9 cellular contexts compared by ENCODE assay signal in the genomic region with DNA sequence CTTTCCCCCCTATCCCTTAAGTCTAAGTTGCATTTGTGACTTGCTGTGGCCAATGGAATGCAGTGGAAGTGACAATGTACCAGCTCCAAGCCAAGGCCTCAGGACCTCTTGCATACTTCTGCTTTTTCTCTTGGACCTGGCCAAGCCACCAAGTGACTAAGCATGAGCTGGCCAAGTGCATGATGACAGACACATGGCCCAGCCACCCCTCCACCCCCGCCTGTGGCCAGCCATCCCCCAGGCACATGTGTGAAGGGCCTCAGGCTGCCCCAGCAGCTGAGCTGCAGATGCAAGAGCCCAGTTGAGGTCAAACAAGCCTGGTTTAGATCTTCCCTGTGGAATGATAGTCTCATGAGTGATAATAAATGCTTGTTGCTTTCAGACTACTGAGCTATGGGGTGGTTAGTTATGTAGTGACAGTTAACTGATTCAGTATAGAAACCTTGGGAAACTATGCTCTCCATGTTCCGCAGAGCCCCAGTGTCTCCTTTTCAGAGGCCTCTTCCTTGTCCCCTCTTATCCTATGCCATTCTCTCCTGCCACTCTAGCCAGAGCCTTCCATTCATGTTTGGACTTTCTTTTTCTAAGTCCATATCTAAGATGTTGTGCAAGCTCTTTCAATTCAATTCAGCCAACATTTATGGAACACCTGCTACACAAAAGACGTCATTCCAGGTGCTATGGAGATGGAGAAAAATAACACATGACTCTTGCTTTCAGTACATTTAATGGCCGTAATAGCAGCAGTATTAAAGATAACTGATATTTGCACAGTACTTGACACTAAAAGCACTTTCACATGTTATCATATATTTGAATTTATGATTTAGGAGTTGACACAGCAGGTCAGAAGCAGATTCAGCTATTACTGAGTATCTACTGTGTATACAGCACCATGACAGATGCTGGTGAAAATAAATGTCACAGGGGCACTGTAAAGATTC. TPM values are rescaled to one million over a fixed set of nuclear protein-coding genes. Genes with fewer than 3 reads are reported as not detected.
DNase-seq lines count a peak whose midpoint lies in the region; ATAC-seq and FAIRE-seq lines count a peak whose summit lies in the region.
"Had no signal": no experiment of that assay in that cellular context is flagged by ENCODE, and none has a peak within 500 bp of the region (broad histone marks: within the 10 kb centered on the region; RNA-seq: fewer than 3 reads in every experiment).

No MANE protein-coding gene starts in this region.

- no peak overlapping the region for H3K27ac Mint-ChIP-seq in activated T-cell treated with anti-CD3 and anti-CD28 coated beads, Interleukin-2, amount 50 U/mL, for 72 hours
- no peak overlapping the region for H3K27ac Mint-ChIP-seq in activated T-cell treated with anti-CD3 and anti-CD28 coated beads, Interleukin-2, amount 50 U/mL, for 24 hours
- H3K27ac Mint-ChIP-seq: T-cell had no signal

- H3K27ac ChIP-seq in small intestine (ENCODE audit: low read depth in 1 of 2, low read length in 1 of 2) = no peak overlapping the region

- no peaks in the 10 kb centered on the region for H3K9me3 ChIP-seq in small intestine (ENCODE audit: control insufficient read depth, low read depth)

- no peaks in the 10 kb centered on the region for H3K9me3 Mint-ChIP-seq in activated T-cell treated with anti-CD3 and anti-CD28 coated beads, Interleukin-2, amount 50 U/mL, for 72 hours
- H3K9me3 Mint-ChIP-seq in activated T-cell treated with anti-CD3 and anti-CD28 coated beads, Interleukin-2, amount 50 U/mL, for 24 hours = no peaks in the 10 kb centered on the region

- ATAC-seq in activated T-cell treated with anti-CD3 and anti-CD28 coated beads, Interleukin-2, amount 50 U/mL, for 72 hours (replicated peaks in 1 of 2) = peak; percentile 56 to 77
- ATAC-seq in GM18517 (IDR thresholded peaks at IDR 0.05; ENCODE audit: unreplicated experiment) = no peak
- ATAC-seq: T-cell had no signal

- no peak overlapping the region for H3K4me3 ChIP-seq in small intestine (ENCODE audit: low read depth in 1 of 2, low read length in 2 of 2)

- DNase-seq in activated T-cell treated with anti-CD3 and anti-CD28 coated beads, Interleukin-2, amount 50 U/mL, for 72 hours = peak; percentile 19 to 21
- DNase-seq in activated T-cell treated with anti-CD3 and anti-CD28 coated beads, Interleukin-2, amount 50 U/mL, for 24 hours = no peak
- DNase-seq in SIG-M5 treated with dmso at 0.1 percent for 504 hours (lab: John Stamatoyannopoulos, UW; ENCODE audit: unreplicated experiment) (peak; percentile 75), foreskin melanocyte (peak; percentile 29), small intestine (peak; percentile 11), HuH-7 (ENCODE audit: low spot score) (no peak)
- DNase-seq in activated naive CD4-positive, alpha-beta T cell (lab: John Stamatoyannopoulos, UW) = no peak

- peaks cover 6% of the 10 kb centered on the region for H3K4me1 Mint-ChIP-seq in activated T-cell treated with anti-CD3 and anti-CD28 coated beads, Interleukin-2, amount 50 U/mL, for 72 hours (ENCODE audit: low read depth)
- no peaks in the 10 kb centered on the region for H3K4me1 Mint-ChIP-seq in activated T-cell treated with anti-CD3 and anti-CD28 coated beads, Interleukin-2, amount 50 U/mL, for 24 hours (ENCODE audit: low read depth)
- H3K4me1 Mint-ChIP-seq: T-cell had no signal

- no peaks in the 10 kb centered on the region for H3K36me3 ChIP-seq in small intestine (ENCODE audit: control insufficient read depth in 2 of 2, insufficient read depth in 2 of 2, low read length in 2 of 2)

- no peaks in the 10 kb centered on the region for H3K27me3 ChIP-seq in small intestine (ENCODE audit: control insufficient read depth in 2 of 2, insufficient read depth in 2 of 2, low read length in 2 of 2)

- no peak overlapping the region for H3K4me3 Mint-ChIP-seq in activated T-cell treated with anti-CD3 and anti-CD28 coated beads, Interleukin-2, amount 50 U/mL, for 72 hours
- no peak overlapping the region for H3K4me3 Mint-ChIP-seq in activated T-cell treated with anti-CD3 and anti-CD28 coated beads, Interleukin-2, amount 50 U/mL, for 24 hours
- H3K4me3 Mint-ChIP-seq: T-cell had no signal

- peaks cover 19% of the 10 kb centered on the region for H3K27me3 Mint-ChIP-seq in activated T-cell treated with anti-CD3 and anti-CD28 coated beads, Interleukin-2, amount 50 U/mL, for 72 hours (ENCODE audit: low read depth)
- peaks cover 12% of the 10 kb centered on the region for H3K27me3 Mint-ChIP-seq in activated T-cell treated with anti-CD3 and anti-CD28 coated beads, Interleukin-2, amount 50 U/mL, for 24 hours

- no peak for FAIRE-seq in small intestine (lab: Jason Lieb, UNC)

- 37 to 65% (median 39%) methylated on average over 4 of the region's 4 CpGs for WGBS in small intestine, 3 donors

- no peaks in the 10 kb centered on the region for H3K4me1 ChIP-seq in small intestine (ENCODE audit: control insufficient read depth in 2 of 2, insufficient read depth in 1 of 2, low read depth in 1 of 2, low read length in 1 of 2)

- H3K36me3 Mint-ChIP-seq in activated T-cell treated with anti-CD3 and anti-CD28 coated beads, Interleukin-2, amount 50 U/mL, for 72 hours (ENCODE audit: insufficient read depth in 2 of 2) = no peaks in the 10 kb centered on the region
- no peaks in the 10 kb centered on the region for H3K36me3 Mint-ChIP-seq in activated T-cell treated with anti-CD3 and anti-CD28 coated beads, Interleukin-2, amount 50 U/mL, for 24 hours (ENCODE audit: low read depth)
- H3K36me3 Mint-ChIP-seq: T-cell had no signal

RNA-seq across cellular contexts. Expression of a gene that starts 55.5 kb away (rescaled TPM):
- not detected for total RNA-seq in activated T-cell treated with anti-CD3 and anti-CD28 coated beads, Interleukin-2, amount 50 U/mL, for 72 hours
- polyA plus RNA-seq in small intestine = under 1 TPM in 2 of 3 donors, not detected in 1; 0.27 to 0.72 TPM

Comparison
In these comparisons a context has a peak if more than half of its experiments do, and no peak if none do; other contexts are left out.
1. DNase-seq: peak in activated T-cell treated with anti-CD3 and anti-CD28 coated beads, Interleukin-2, amount 50 U/mL, for 72 hours (2 of 2), SIG-M5 treated with dmso at 0.1 percent for 504 hours (single experiment), foreskin melanocyte (single experiment) and small intestine (single experiment); none in activated T-cell treated with anti-CD3 and anti-CD28 coated beads, Interleukin-2, amount 50 U/mL, for 24 hours (single experiment), activated naive CD4-positive, alpha-beta T cell (0 of 4) and HuH-7 (single experiment).